10 cellular contexts compared by ENCODE assay signal in genomic region chr2:201220102-201220570, GRCh38. TPM values are rescaled to one million over a fixed set of nuclear protein-coding genes. Genes with fewer than 3 reads are reported as not detected.
DNase-seq lines count a peak whose midpoint lies in the region; ATAC-seq, FAIRE-seq and TF ChIP-seq lines count a peak whose summit lies in the region.
"Had no signal": no experiment of that assay in that cellular context is flagged by ENCODE, and none has a peak within 500 bp of the region (broad histone marks: within the 10 kb centered on the region; RNA-seq: fewer than 3 reads in every experiment).

No MANE protein-coding gene starts in this region.

- H3K27ac Mint-ChIP-seq in stimulated activated naive CD8-positive, alpha-beta T cell treated with anti-CD3 and anti-CD28 coated beads, Interleukin-15, Interleukin-2, amounts not matched to agents 100 ng/mL and 50 ng/mL, for 24 hours, result peak overlapping the region; percentile 71
- peak overlapping the region; percentile 47 for H3K27ac Mint-ChIP-seq in activated B cell treated with CpG ODN at 0.5 μM for 24 hours

- intact Hi-C loops in activated B cell treated with CpG ODN at 0.5 μM for 24 hours (cut with micrococcal nuclease), result loop anchor here (1.0 kb wide), 1 partner anchor 11 kb away; no protein-coding TSS in a partner anchor

- ATAC-seq in stimulated activated naive CD8-positive, alpha-beta T cell treated with anti-CD3 and anti-CD28 coated beads, Interleukin-15, Interleukin-2, amounts not matched to agents 100 U/mL and 50 U/mL, for 24 hours, result no peak
- peak; percentile 42 for ATAC-seq in activated B cell treated with CpG ODN at 0.5 μM for 24 hours (ENCODE audit: low read depth)
- no peak for ATAC-seq in HG02970 (IDR thresholded peaks at IDR 0.05; ENCODE audit: low FRiP score, unreplicated experiment)
- ATAC-seq in HG03045 (IDR thresholded peaks at IDR 0.05; ENCODE audit: unreplicated experiment), result no peak

- CTCF ChIA-PET in activated B cell treated with CpG ODN at 0.5 μM for 24 hours (lab: Charles Lee), result interaction anchor here (1.0 to 2.6 kb wide), 6 partner anchors 10 to 257 kb away, joined by 3 to 18 read pairs (median 4); partner anchors contain the start of genes CASP10 and ORC2

- no peak overlapping the region for H3K4me3 Mint-ChIP-seq in stimulated activated naive CD8-positive, alpha-beta T cell treated with anti-CD3 and anti-CD28 coated beads, Interleukin-15, Interleukin-2, amounts not matched to agents 100 ng/mL and 50 ng/mL, for 24 hours
- no peak overlapping the region for H3K4me3 Mint-ChIP-seq in activated B cell treated with CpG ODN at 0.5 μM for 24 hours

- peaks cover 59% of the 10 kb centered on the region for H3K4me1 Mint-ChIP-seq in stimulated activated naive CD8-positive, alpha-beta T cell treated with anti-CD3 and anti-CD28 coated beads, Interleukin-15, Interleukin-2, amounts not matched to agents 100 ng/mL and 50 ng/mL, for 24 hours (ENCODE audit: low read depth)
- peaks cover 20% of the 10 kb centered on the region for H3K4me1 Mint-ChIP-seq in activated B cell treated with CpG ODN at 0.5 μM for 24 hours

- H3K36me3 Mint-ChIP-seq in stimulated activated naive CD8-positive, alpha-beta T cell treated with anti-CD3 and anti-CD28 coated beads, Interleukin-15, Interleukin-2, amounts not matched to agents 100 ng/mL and 50 ng/mL, for 24 hours (ENCODE audit: low read depth), result peaks cover 14% of the 10 kb centered on the region
- peaks cover 40% of the 10 kb centered on the region for H3K36me3 Mint-ChIP-seq in activated B cell treated with CpG ODN at 0.5 μM for 24 hours (ENCODE audit: low read depth)

- POLR2A ChIA-PET in activated B cell treated with CpG ODN at 0.5 μM for 24 hours (lab: Charles Lee), result interaction anchor here (0.7 to 2.6 kb wide), 4 partner anchors 11 to 306 kb away, joined by 3 to 16 read pairs (median 8); no protein-coding TSS in a partner anchor

- no peak for FAIRE-seq in D721Med (lab: Jason Lieb, UNC)
- FAIRE-seq: astrocyte had no signal

- H3K27me3 Mint-ChIP-seq in stimulated activated naive CD8-positive, alpha-beta T cell treated with anti-CD3 and anti-CD28 coated beads, Interleukin-15, Interleukin-2, amounts not matched to agents 100 ng/mL and 50 ng/mL, for 24 hours, result no peaks in the 10 kb centered on the region
- H3K27me3 Mint-ChIP-seq in activated B cell treated with CpG ODN at 0.5 μM for 24 hours, result no peaks in the 10 kb centered on the region

- DNase-seq in stimulated activated naive CD8-positive, alpha-beta T cell treated with anti-CD3 and anti-CD28 coated beads, Interleukin-15, Interleukin-2, amounts not matched to agents 100 U/mL and 50 U/mL, for 24 hours, result no peak
- DNase-seq in activated B cell treated with CpG ODN at 0.5 μM for 24 hours, result no peak
- peak; percentile 29 for DNase-seq in left kidney (ENCODE audit: low read depth, low spot score)
- DNase-seq in germinal center (ENCODE audit: low spot score), result no peak
- no peak for DNase-seq in D721Med (ENCODE audit: insufficient read length, low spot score)
- DNase-seq: islet precursor cell had no signal

- TF ChIP-seq CTCF in activated B cell treated with CpG ODN at 0.5 μM for 24 hours (IDR thresholded peaks at IDR 0.05) (no peak), D721Med (IDR thresholded peaks at IDR 0.05; ENCODE audit: insufficient read depth, missing control alignments) (no peak)

- H3K9me3 Mint-ChIP-seq in stimulated activated naive CD8-positive, alpha-beta T cell treated with anti-CD3 and anti-CD28 coated beads, Interleukin-15, Interleukin-2, amounts not matched to agents 100 ng/mL and 50 ng/mL, for 24 hours, result no peaks in the 10 kb centered on the region
- H3K9me3 Mint-ChIP-seq in activated B cell treated with CpG ODN at 0.5 μM for 24 hours, result no peaks in the 10 kb centered on the region

RNA-seq across cellular contexts. Expression of gene CASP10, which starts 37.2 kb away (rescaled TPM):
- 9.5 and 13.8 TPM in 2 replicates for total RNA-seq in activated B cell treated with CpG ODN at 0.5 μM for 24 hours

RNA-seq across cellular contexts. Expression of gene CASP8, which starts 40.2 kb away (rescaled TPM):
- total RNA-seq in activated B cell treated with CpG ODN at 0.5 μM for 24 hours, result 74.2 and 84.4 TPM in 2 replicates
